Comparison of ENCODE assay signal across 20 cellular contexts in genomic region chrX:4373777-4374176, GRCh38.
DNase-seq lines count a peak whose midpoint lies in the region; ATAC-seq and TF ChIP-seq lines count a peak whose summit lies in the region.
"Had no signal": no experiment of that assay in that cellular context is flagged by ENCODE, and none has a peak within 500 bp of the region (broad histone marks: within the 10 kb centered on the region; RNA-seq: fewer than 3 reads in every experiment).

No MANE protein-coding gene starts in this region.

- no peak overlapping the region for H3K4me2 ChIP-seq in PC-9
- H3K4me2 ChIP-seq: A549 had no signal

- peaks cover 8% of the 10 kb centered on the region for H3K4me1 ChIP-seq in PC-9 (replicated peaks; ENCODE audit: insufficient read depth)
- H3K4me1 ChIP-seq: A549, HAP-1 had no signal

- H3K4me3 ChIP-seq in PC-9 = no peak overlapping the region
- H3K4me3 ChIP-seq: A549, HAP-1 had no signal

- H3K36me3 ChIP-seq in PC-9 (ENCODE audit: low read depth) = no peaks in the 10 kb centered on the region; the same call in 1 of the 2 replicates
- H3K36me3 ChIP-seq: HAP-1 had no signal

- no peaks in the 10 kb centered on the region for H3K27me3 ChIP-seq in PC-9 (ENCODE audit: insufficient read depth, low read depth)

- H3F3A ChIP-seq in PC-9 (ENCODE audit: insufficient read depth, low read depth) = peaks cover 7% of the 10 kb centered on the region; the same call in 1 of the 2 replicates

- no peaks in the 10 kb centered on the region for H4K20me1 ChIP-seq in PC-9 (ENCODE audit: insufficient read depth)

- peak overlapping the region; percentile 16; the same call in 1 of the 2 replicates for H2AFZ ChIP-seq in PC-9

- peak; percentile 61 for ATAC-seq in left lobe of liver
- ATAC-seq in HG03097 (IDR thresholded peaks at IDR 0.05; ENCODE audit: low FRiP score, unreplicated experiment) = no peak
- ATAC-seq: A549 had no signal

- BruUV-seq in PC-9 (replicated peaks; lab: Mats Ljungman, UMichigan) = no TSS peak

- no peaks in the 10 kb centered on the region for H3K79me2 ChIP-seq in PC-9 (ENCODE audit: low read depth)

- no peaks in the 10 kb centered on the region for H3K9me2 ChIP-seq in PC-9 (ENCODE audit: insufficient read depth)

- H3K27ac ChIP-seq in PC-9 = no peak overlapping the region
- H3K27ac ChIP-seq: A549 had no signal

- DNase-seq in NCI-H345 (lab: John Stamatoyannopoulos, UW) (peak; percentile 5), NCI-H345 treated with DMSO at 0.1 percent for 48 hours (lab: John Stamatoyannopoulos, UW; ENCODE audit: unreplicated experiment) (no peak), PC-9 (no peak), left lobe of liver (ENCODE audit: low spot score) (no peak)
- DNase-seq in stimulated activated CD4-positive, alpha-beta T cell treated with anti-CD3 and anti-CD28 coated beads, Interleukin-1b, Interleukin-23, amount 100 ng/mL, for 48 hours = no peak
- no peak for DNase-seq in stimulated activated naive CD4-positive, alpha-beta T cell treated with Interleukin-2 at 50 U/mL for 16 hours (lab: John Stamatoyannopoulos, UW)
- DNase-seq: 8988T; ACHN; C1 segment of cervical spinal cord; Calu3; CD4-positive, alpha-beta memory T cell; COR-L47; DMS53; DMS79 treated with DMSO at 0.1 percent for 48 hours; GF-D8; GOT3; HFFc6 had no signal

- intact Hi-C loops in PC-9 (cut with micrococcal nuclease; ENCODE audit: unreplicated experiment) = no loop called here

- TF ChIP-seq CTCF in PC-9 (conservative IDR thresholded peaks at IDR 0.05) = no peak

- peaks cover 10% of the 10 kb centered on the region; the same call in 1 of the 2 replicates for H3K9me3 ChIP-seq in PC-9 (ENCODE audit: insufficient read depth, low read depth)
- H3K9me3 ChIP-seq: A549, HAP-1 had no signal

- POLR2A ChIA-PET in PC-9 (lab: Charles Lee; ENCODE audit: unreplicated experiment) = no interaction called here

- CTCF ChIA-PET in PC-9 (lab: Charles Lee) = no interaction called here
